ENCODE assay signal across 15 cellular contexts in genomic region chr2:225398372-225398771, GRCh38. TPM values are rescaled to one million over a fixed set of nuclear protein-coding genes. Genes with fewer than 3 reads are reported as not detected.
"Had no signal": no experiment of that assay in that cellular context is flagged by ENCODE, and none has a peak within 500 bp of the region (broad histone marks: within the 10 kb centered on the region; RNA-seq: fewer than 3 reads in every experiment).

No MANE protein-coding gene starts in this region.

- H3K4me1 ChIP-seq: adrenal gland, heart right ventricle, left ventricle myocardium inferior had no signal

- ATAC-seq: heart right ventricle had no signal

- H3K36me3 ChIP-seq: adrenal gland, heart right ventricle, left ventricle myocardium inferior, ovary had no signal

- H3K9me3 ChIP-seq: adrenal gland, heart right ventricle, left ventricle myocardium inferior, ovary had no signal

- H3K27me3 ChIP-seq: adrenal gland, ovary had no signal

- H3K4me3 ChIP-seq: adrenal gland, heart right ventricle, left ventricle myocardium inferior, ovary had no signal

- DNase-seq: activated CD4-positive, alpha-beta T cell treated with anti-CD3 and anti-CD28 coated beads, Interleukin-2, amount 50 U/mL, for 1 hour; activated naive CD4-positive, alpha-beta T cell treated with anti-CD3 and anti-CD28 coated beads, Interleukin-2, amount 50 U/mL, for 16 hours; adrenal gland; caudate nucleus; cortex of kidney; effector memory CD4-positive, alpha-beta T cell; heart right ventricle; islet precursor cell; left ventricle myocardium inferior; ovary; stimulated activated CD4-positive, alpha-beta T cell treated with anti-CD3 and anti-CD28 coated beads, Interleukin-4, amount 100 ng/mL, for 1 hour; stimulated activated CD8-positive, alpha-beta memory T cell treated with anti-CD3 and anti-CD28 coated beads, Interleukin-4, amount 100 ng/mL, for 48 hours had no signal

- H3K27ac ChIP-seq: adrenal gland, heart right ventricle, left ventricle myocardium inferior, ovary had no signal

RNA-seq across cellular contexts. Expression of gene NYAP2, which starts 1.1 kb away (rescaled TPM):
- total RNA-seq: activated CD8-positive, alpha-beta memory T cell treated with anti-CD3 and anti-CD28 coated beads for 36 hours; fibroblast of lung; left ventricle myocardium inferior; mesenteric fat pad had no signal
- polyA plus RNA-seq: fibroblast of lung, heart right ventricle had no signal
